8 cellular contexts compared by ENCODE assay signal in the genomic region with DNA sequence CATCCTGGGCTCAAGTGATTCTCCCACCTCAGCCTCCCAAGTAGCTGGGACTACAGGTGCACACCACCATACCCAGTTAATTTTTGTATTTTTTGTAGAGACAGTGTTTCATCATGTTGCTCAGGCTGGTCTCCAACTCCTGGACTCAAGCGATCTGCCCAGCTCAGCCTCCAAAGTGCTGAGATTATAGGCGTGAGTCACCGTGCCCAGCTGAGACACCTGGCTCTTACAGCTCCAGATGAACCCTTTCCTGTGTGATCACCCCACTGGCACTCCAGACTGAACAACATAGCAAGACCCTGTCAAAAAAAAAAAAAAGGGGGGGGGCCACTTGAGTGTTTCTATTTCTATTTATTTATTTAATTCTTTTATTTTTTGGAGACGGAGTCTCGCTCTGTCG. TPM values are rescaled to one million over a fixed set of nuclear protein-coding genes. Genes with fewer than 3 reads are reported as not detected.
DNase-seq lines count a peak whose midpoint lies in the region; ATAC-seq lines count a peak whose summit lies in the region.

No MANE protein-coding gene starts in this region.

- DNase-seq in CD8-positive, alpha-beta memory T cell = peak in 1 of 5 donors; percentile 12
- DNase-seq in M059J (ENCODE audit: low read depth) = peak; percentile 54
- no peak for DNase-seq in activated naive CD8-positive, alpha-beta T cell treated with anti-CD3 and anti-CD28 coated beads for 36 hours
- peak; percentile 36 for DNase-seq in mesenchymal stem cell
- no peak for DNase-seq in NCI-H510A treated with DMSO at 0.1 percent for 48 hours (lab: John Stamatoyannopoulos, UW)
- DNase-seq in amygdala (lab: John Stamatoyannopoulos, UW) = no peak

- CTCF ChIA-PET in CD8-positive, alpha-beta memory T cell (lab: Charles Lee) = interaction anchor here (0.7 to 3.5 kb wide), 8 partner anchors 10 to 301 kb away, joined by 3 to 17 read pairs (median 6); no protein-coding TSS in a partner anchor

- H3K18ac ChIP-seq in mesenchymal stem cell (ENCODE audit: low read depth in 1 of 2, low read length in 2 of 2) = no peak overlapping the region

- H2AK5ac ChIP-seq in mesenchymal stem cell (ENCODE audit: low read length, severe bottlenecking) = no peak overlapping the region

- no peak overlapping the region for H2AFZ ChIP-seq in mesenchymal stem cell (ENCODE audit: low read depth, low read length)

- POLR2A ChIA-PET in CD8-positive, alpha-beta memory T cell (lab: Charles Lee) = interaction anchor here (0.7 to 4.7 kb wide), 9 partner anchors 10 to 993 kb away, joined by 3 to 51 read pairs (median 6); no protein-coding TSS in a partner anchor

- H3K4me3 Mint-ChIP-seq in CD8-positive, alpha-beta memory T cell = peak overlapping the region; percentile 96 to 99 (median 98)
- peak overlapping the region; percentile 98 for H3K4me3 Mint-ChIP-seq in activated naive CD8-positive, alpha-beta T cell treated with anti-CD3 and anti-CD28 coated beads for 36 hours

- no peak overlapping the region for H3K23ac ChIP-seq in mesenchymal stem cell (ENCODE audit: low read length in 2 of 2)

- H2BK120ac ChIP-seq in mesenchymal stem cell (ENCODE audit: low read depth, low read length) = no peak overlapping the region

- H3K4me3 ChIP-seq in CD8-positive, alpha-beta memory T cell (ENCODE audit: low read length) = no peak overlapping the region
- peak overlapping the region in 1 of 2 experiments; percentile 92 for H3K4me3 ChIP-seq in mesenchymal stem cell (ENCODE audit: insufficient read depth in 1 of 2, low read depth in 1 of 2, low read length in 2 of 2)

- no peak overlapping the region for H2BK5ac ChIP-seq in mesenchymal stem cell (ENCODE audit: low read depth, low read length, poor library complexity, severe bottlenecking)

- H3K79me1 ChIP-seq in mesenchymal stem cell (replicated peaks; ENCODE audit: low read length, poor library complexity, severe bottlenecking) = peaks cover 7% of the 10 kb centered on the region

- H3K4me1 ChIP-seq in CD8-positive, alpha-beta memory T cell (ENCODE audit: insufficient read depth, low read length) = peaks cover 48% of the 10 kb centered on the region
- H3K4me1 ChIP-seq in mesenchymal stem cell (ENCODE audit: control insufficient read depth, insufficient read depth, low read depth, low read length) = peaks cover 11% of the 10 kb centered on the region

- 88% methylated on average over 4 of the region's 6 CpGs for WGBS in mesenchymal stem cell

- peak overlapping the region; percentile 94 for H3K9ac ChIP-seq in mesenchymal stem cell (ENCODE audit: low read length)

- H3K27me3 ChIP-seq in CD8-positive, alpha-beta memory T cell (ENCODE audit: insufficient read depth, low read length, poor library complexity, severe bottlenecking) = no peaks in the 10 kb centered on the region
- H3K27me3 ChIP-seq in mesenchymal stem cell (ENCODE audit: control insufficient read depth in 1 of 2, insufficient read depth in 1 of 2, low read length in 2 of 2) = no peaks in the 10 kb centered on the region

- H4K8ac ChIP-seq in mesenchymal stem cell (ENCODE audit: low read length) = no peak overlapping the region

- H3K4me2 ChIP-seq in mesenchymal stem cell (ENCODE audit: low read length, poor library complexity, severe bottlenecking) = no peak overlapping the region

- H3K4ac ChIP-seq in mesenchymal stem cell (ENCODE audit: low read depth in 1 of 2, low read length in 2 of 2) = peak overlapping the region in 1 of 2 experiments; percentile 75

- H3K27ac ChIP-seq in CD8-positive, alpha-beta memory T cell (ENCODE audit: low read depth, low read length) = peak overlapping the region; percentile 83
- H3K27ac ChIP-seq in mesenchymal stem cell (ENCODE audit: low read length, poor library complexity, severe bottlenecking) = no peak overlapping the region

- H2BK15ac ChIP-seq in mesenchymal stem cell (ENCODE audit: low read depth, poor library complexity, severe bottlenecking) = no peak overlapping the region

- H3K36me3 Mint-ChIP-seq in CD8-positive, alpha-beta memory T cell = peaks cover 0 to 28% (median 7%) of the 10 kb centered on the region in 3 donors
- H3K36me3 Mint-ChIP-seq in activated naive CD8-positive, alpha-beta T cell treated with anti-CD3 and anti-CD28 coated beads for 36 hours = peaks cover 33% of the 10 kb centered on the region

- H3K27me3 Mint-ChIP-seq in CD8-positive, alpha-beta memory T cell = no peaks in the 10 kb centered on the region
- H3K27me3 Mint-ChIP-seq in activated naive CD8-positive, alpha-beta T cell treated with anti-CD3 and anti-CD28 coated beads for 36 hours = no peaks in the 10 kb centered on the region

- H3K4me1 Mint-ChIP-seq in CD8-positive, alpha-beta memory T cell = peaks cover 54 to 74% (median 59%) of the 10 kb centered on the region in 3 donors
- peaks cover 41% of the 10 kb centered on the region for H3K4me1 Mint-ChIP-seq in activated naive CD8-positive, alpha-beta T cell treated with anti-CD3 and anti-CD28 coated beads for 36 hours

- H3K14ac ChIP-seq in mesenchymal stem cell (ENCODE audit: low read length in 2 of 2) = no peak overlapping the region

- peak overlapping the region in 1 of 2 experiments; percentile 34 for H2BK12ac ChIP-seq in mesenchymal stem cell (ENCODE audit: low read length in 2 of 2)

- ATAC-seq in HG03378 (IDR thresholded peaks at IDR 0.05; ENCODE audit: unreplicated experiment) (no peak), HG03135 (IDR thresholded peaks at IDR 0.05; ENCODE audit: unreplicated experiment) (no peak)

- H3K36me3 ChIP-seq in CD8-positive, alpha-beta memory T cell (ENCODE audit: insufficient read depth, low read length) = peaks cover 5% of the 10 kb centered on the region
- H3K36me3 ChIP-seq in mesenchymal stem cell (ENCODE audit: control insufficient read depth in 1 of 2, insufficient read depth in 2 of 2, low read depth in 1 of 2, low read length in 2 of 2) = peaks cover 3 to 13% of the 10 kb centered on the region in 2 experiments

- H3K27ac Mint-ChIP-seq in CD8-positive, alpha-beta memory T cell = peak overlapping the region; percentile 72 to 98 (median 96)
- H3K27ac Mint-ChIP-seq in activated naive CD8-positive, alpha-beta T cell treated with anti-CD3 and anti-CD28 coated beads for 36 hours = peak overlapping the region; percentile 99

- H3K9me3 Mint-ChIP-seq in CD8-positive, alpha-beta memory T cell = no peaks in the 10 kb centered on the region
- H3K9me3 Mint-ChIP-seq in activated naive CD8-positive, alpha-beta T cell treated with anti-CD3 and anti-CD28 coated beads for 36 hours = no peaks in the 10 kb centered on the region

- H3K9me3 ChIP-seq in CD8-positive, alpha-beta memory T cell (ENCODE audit: low read length) = no peaks in the 10 kb centered on the region
- no peaks in the 10 kb centered on the region for H3K9me3 ChIP-seq in mesenchymal stem cell (ENCODE audit: control insufficient read depth, low read length)

- H4K91ac ChIP-seq in mesenchymal stem cell (ENCODE audit: low read length) = no peak overlapping the region

RNA-seq across cellular contexts. Expression of a gene that starts 1.0 kb away (rescaled TPM):
- 100 to 1,000 TPM; 151 to 154 TPM for total RNA-seq in CD8-positive, alpha-beta memory T cell
- 90.0 TPM for polyA plus RNA-seq in CD8-positive, alpha-beta memory T cell
- 84.8 and 130 TPM in 2 replicates for total RNA-seq in M059J (2014; rRNA removed; shearing (Covaris generic))
- total RNA-seq in activated naive CD8-positive, alpha-beta T cell treated with anti-CD3 and anti-CD28 coated beads for 36 hours = 100 to 1,000 TPM; 174 to 178 TPM
- polyA plus RNA-seq in mesenchymal stem cell (2013, experiment 1 of 2) = 69.3 TPM
- 69.1 TPM for polyA plus RNA-seq in mesenchymal stem cell (2013, experiment 2 of 2)

RNA-seq across cellular contexts. Expression of a gene that starts 25.1 kb away (rescaled TPM):
- 10 to 100 TPM; 40.0 to 42.2 TPM for total RNA-seq in CD8-positive, alpha-beta memory T cell
- 50.4 TPM for polyA plus RNA-seq in CD8-positive, alpha-beta memory T cell
- total RNA-seq in M059J (2014; rRNA removed; shearing (Covaris generic)) = 12.1 and 20.1 TPM in 2 replicates
- total RNA-seq in activated naive CD8-positive, alpha-beta T cell treated with anti-CD3 and anti-CD28 coated beads for 36 hours = 10 to 100 TPM; 37.6 to 41.4 TPM
- 38.5 TPM for polyA plus RNA-seq in mesenchymal stem cell (2013, experiment 1 of 2)
- polyA plus RNA-seq in mesenchymal stem cell (2013, experiment 2 of 2) = 36.6 TPM

Comparison
In these comparisons a context has a peak if more than half of its experiments do, and no peak if none do; other contexts are left out.
1. DNase-seq: peak in M059J (single experiment) and mesenchymal stem cell (single experiment); none in activated naive CD8-positive, alpha-beta T cell treated with anti-CD3 and anti-CD28 coated beads for 36 hours (single experiment), NCI-H510A treated with DMSO at 0.1 percent for 48 hours (single experiment) and amygdala (0 of 56).